In the genomic region with DNA sequence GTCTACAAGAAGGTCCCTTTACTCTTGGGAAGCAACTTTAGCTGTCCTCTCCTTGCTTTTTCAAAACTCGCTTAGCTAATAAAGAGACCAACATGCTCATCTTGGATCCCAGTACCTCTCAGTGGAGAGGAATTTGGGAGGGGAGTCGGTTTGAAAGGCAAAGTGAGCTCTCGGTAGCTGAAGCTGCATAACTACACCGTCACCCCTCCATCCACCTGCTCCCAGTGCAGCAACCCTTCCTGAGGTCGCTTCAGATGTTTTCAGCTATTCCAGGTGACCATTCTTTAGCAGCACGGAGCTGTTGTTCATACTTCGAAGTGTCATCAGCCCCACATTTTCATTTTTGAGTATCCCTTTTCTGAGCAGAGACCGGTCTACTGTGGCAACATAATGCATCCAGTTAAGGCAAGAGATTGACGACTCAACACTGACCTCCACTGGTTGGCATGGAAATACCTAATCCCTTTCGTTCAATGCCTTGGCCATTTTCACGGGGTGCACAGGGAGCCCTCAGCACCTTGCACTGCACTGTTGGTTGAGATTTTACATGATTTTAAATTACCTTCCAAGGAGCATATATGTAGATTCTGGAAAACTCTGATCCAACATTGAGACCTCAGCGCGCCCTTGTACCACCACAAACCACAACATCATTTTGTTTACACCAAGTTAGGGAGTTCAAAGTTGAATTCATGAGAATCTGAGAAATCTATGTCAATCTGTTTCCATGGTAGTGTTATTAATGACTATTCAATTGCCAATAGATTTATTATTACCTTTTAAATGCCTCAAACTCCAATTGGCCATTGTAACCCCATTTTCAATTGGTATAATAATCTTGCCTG, we compare ENCODE assay signal across 8 cellular contexts.
DNase-seq lines count a peak whose midpoint lies in the region; ATAC-seq and TF ChIP-seq lines count a peak whose summit lies in the region.

No MANE protein-coding gene starts in this region.

- TF ChIP-seq CTCF in AG10803 (conservative IDR thresholded peaks at IDR 0.05; ENCODE audit: low read length) (peak; percentile 90), choroid plexus epithelial cell (conservative IDR thresholded peaks at IDR 0.05; ENCODE audit: low read depth, low read length) (peak; percentile 90)

- H3K4me3 ChIP-seq in AG10803 (ENCODE audit: low read length) (no peak overlapping the region), choroid plexus epithelial cell (ENCODE audit: low read depth, low read length) (no peak overlapping the region)

- ATAC-seq in GM18907 (IDR thresholded peaks at IDR 0.05; ENCODE audit: unreplicated experiment) (peak; percentile 94), HG03175 (IDR thresholded peaks at IDR 0.05; ENCODE audit: unreplicated experiment) (peak; percentile 75)

- peak; percentile 80 for DNase-seq in AG10803 (ENCODE audit: low read depth)
- DNase-seq in NCI-H2196 (lab: John Stamatoyannopoulos, UW; ENCODE audit: unreplicated experiment) = peak; percentile 30
- peak; percentile 22 to 58 for DNase-seq in activated CD4-positive, alpha-beta T cell treated with anti-CD3 and anti-CD28 coated beads for 24 hours (ENCODE audit: low read depth in 2 of 2)
- peak; percentile 90 for DNase-seq in choroid plexus epithelial cell (ENCODE audit: low read depth)
- peak; percentile 91 for DNase-seq in left kidney (ENCODE audit: low read depth, low spot score)
- peak; percentile 40 to 54 for DNase-seq in stimulated activated CD4-positive, alpha-beta T cell treated with anti-CD3 and anti-CD28 coated beads, Interleukin-4, amount 100 ng/mL, for 4 hours

Comparison
In these comparisons a context has a peak if more than half of its experiments do, and no peak if none do; other contexts are left out.
1. DNase-seq: peak in every context shown above with its lines; median percentile 91 in left kidney; 90 in choroid plexus epithelial cell; 80 in AG10803; 47 in stimulated activated CD4-positive, alpha-beta T cell treated with anti-CD3 and anti-CD28 coated beads, Interleukin-4, amount 100 ng/mL, for 4 hours; 40 in activated CD4-positive, alpha-beta T cell treated with anti-CD3 and anti-CD28 coated beads for 24 hours; 30 in NCI-H2196.